Comparison of ENCODE assay signal across 2 cellular contexts in the genomic region with DNA sequence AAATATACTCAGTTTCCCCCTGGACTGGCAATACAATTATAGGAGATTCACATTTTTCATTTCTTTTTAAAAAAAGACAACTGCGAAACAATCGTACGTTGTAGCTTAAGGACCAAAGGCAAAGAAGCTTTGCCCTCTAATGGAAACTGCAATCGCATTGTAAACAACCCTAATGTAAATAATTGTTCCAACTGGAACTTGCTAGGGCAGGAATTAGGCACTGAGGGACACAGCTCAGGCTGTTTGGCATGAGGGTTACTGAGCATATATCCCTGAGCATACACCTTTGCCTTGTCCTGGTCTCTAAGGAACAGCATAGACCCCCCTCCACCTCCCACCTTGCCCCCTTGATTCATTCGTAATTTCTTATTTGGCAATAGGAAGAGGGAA.
TF ChIP-seq lines count a peak whose summit lies in the region.

No MANE protein-coding gene starts in this region.

TF ChIP-seq in GM23338, 12 proteins besides CTCF, POLR2A, EP300 and RAD21 (continued from another document):
- TF ChIP-seq, protein P1, sequence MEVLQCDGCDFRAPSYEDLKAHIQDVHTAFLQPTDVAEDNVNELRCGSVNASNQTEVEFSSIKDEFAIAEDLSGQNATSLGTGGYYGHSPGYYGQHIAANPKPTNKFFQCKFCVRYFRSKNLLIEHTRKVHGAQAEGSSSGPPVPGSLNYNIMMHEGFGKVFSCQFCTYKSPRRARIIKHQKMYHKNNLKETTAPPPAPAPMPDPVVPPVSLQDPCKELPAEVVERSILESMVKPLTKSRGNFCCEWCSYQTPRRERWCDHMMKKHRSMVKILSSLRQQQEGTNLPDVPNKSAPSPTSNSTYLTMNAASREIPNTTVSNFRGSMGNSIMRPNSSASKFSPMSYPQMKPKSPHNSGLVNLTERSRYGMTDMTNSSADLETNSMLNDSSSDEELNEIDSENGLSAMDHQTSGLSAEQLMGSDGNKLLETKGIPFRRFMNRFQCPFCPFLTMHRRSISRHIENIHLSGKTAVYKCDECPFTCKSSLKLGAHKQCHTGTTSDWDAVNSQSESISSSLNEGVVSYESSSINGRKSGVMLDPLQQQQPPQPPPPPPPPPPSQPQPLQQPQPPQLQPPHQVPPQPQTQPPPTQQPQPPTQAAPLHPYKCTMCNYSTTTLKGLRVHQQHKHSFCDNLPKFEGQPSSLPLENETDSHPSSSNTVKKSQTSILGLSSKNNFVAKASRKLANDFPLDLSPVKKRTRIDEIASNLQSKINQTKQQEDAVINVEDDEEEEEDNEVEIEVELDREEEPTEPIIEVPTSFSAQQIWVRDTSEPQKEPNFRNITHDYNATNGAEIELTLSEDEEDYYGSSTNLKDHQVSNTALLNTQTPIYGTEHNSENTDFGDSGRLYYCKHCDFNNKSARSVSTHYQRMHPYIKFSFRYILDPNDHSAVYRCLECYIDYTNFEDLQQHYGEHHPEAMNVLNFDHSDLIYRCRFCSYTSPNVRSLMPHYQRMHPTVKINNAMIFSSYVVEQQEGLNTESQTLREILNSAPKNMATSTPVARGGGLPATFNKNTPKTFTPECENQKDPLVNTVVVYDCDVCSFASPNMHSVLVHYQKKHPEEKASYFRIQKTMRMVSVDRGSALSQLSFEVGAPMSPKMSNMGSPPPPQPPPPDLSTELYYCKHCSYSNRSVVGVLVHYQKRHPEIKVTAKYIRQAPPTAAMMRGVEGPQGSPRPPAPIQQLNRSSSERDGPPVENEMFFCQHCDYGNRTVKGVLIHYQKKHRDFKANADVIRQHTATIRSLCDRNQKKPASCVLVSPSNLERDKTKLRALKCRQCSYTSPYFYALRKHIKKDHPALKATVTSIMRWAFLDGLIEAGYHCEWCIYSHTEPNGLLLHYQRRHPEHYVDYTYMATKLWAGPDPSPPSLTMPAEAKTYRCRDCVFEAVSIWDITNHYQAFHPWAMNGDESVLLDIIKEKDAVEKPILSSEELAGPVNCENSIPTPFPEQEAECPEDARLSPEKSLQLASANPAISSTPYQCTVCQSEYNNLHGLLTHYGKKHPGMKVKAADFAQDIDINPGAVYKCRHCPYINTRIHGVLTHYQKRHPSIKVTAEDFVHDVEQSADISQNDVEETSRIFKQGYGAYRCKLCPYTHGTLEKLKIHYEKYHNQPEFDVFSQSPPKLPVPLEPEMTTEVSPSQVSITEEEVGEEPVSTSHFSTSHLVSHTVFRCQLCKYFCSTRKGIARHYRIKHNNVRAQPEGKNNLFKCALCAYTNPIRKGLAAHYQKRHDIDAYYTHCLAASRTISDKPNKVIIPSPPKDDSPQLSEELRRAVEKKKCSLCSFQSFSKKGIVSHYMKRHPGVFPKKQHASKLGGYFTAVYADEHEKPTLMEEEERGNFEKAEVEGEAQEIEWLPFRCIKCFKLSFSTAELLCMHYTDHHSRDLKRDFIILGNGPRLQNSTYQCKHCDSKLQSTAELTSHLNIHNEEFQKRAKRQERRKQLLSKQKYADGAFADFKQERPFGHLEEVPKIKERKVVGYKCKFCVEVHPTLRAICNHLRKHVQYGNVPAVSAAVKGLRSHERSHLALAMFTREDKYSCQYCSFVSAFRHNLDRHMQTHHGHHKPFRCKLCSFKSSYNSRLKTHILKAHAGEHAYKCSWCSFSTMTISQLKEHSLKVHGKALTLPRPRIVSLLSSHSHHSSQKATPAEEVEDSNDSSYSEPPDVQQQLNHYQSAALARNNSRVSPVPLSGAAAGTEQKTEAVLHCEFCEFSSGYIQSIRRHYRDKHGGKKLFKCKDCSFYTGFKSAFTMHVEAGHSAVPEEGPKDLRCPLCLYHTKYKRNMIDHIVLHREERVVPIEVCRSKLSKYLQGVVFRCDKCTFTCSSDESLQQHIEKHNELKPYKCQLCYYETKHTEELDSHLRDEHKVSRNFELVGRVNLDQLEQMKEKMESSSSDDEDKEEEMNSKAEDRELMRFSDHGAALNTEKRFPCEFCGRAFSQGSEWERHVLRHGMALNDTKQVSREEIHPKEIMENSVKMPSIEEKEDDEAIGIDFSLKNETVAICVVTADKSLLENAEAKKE (CRISPR knock-in tag; IDR thresholded peaks at IDR 0.05), result no peak
- TF ChIP-seq POLR2AphosphoS5 (IDR thresholded peaks at IDR 0.05; ENCODE audit: low read depth), result no peak
- TF ChIP-seq STAT1 (IDR thresholded peaks at IDR 0.05; ENCODE audit: unreplicated experiment), result no peak
- TF ChIP-seq, protein P2, sequence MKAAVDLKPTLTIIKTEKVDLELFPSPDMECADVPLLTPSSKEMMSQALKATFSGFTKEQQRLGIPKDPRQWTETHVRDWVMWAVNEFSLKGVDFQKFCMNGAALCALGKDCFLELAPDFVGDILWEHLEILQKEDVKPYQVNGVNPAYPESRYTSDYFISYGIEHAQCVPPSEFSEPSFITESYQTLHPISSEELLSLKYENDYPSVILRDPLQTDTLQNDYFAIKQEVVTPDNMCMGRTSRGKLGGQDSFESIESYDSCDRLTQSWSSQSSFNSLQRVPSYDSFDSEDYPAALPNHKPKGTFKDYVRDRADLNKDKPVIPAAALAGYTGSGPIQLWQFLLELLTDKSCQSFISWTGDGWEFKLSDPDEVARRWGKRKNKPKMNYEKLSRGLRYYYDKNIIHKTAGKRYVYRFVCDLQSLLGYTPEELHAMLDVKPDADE (IDR thresholded peaks at IDR 0.05), result no peak

TF ChIP-seq in H1, 55 proteins besides CTCF, POLR2A, EP300 and RAD21 (continued from another document):
- TF ChIP-seq ATF2 (IDR thresholded peaks at IDR 0.05; ENCODE audit: low read length) (no peak), FOSL1 (IDR thresholded peaks at IDR 0.05; ENCODE audit: insufficient read depth, low read depth, low read length) (no peak), TAF1 (IDR thresholded peaks at IDR 0.05; ENCODE audit: low read depth, low read length) (no peak), SIRT6 (IDR thresholded peaks at IDR 0.05; ENCODE audit: low read length) (no peak), BACH1 (IDR thresholded peaks at IDR 0.05; ENCODE audit: low read length) (no peak), CBX8 (IDR thresholded peaks at IDR 0.05; ENCODE audit: borderline replicate concordance, low read depth, low read length) (no peak), CEBPB (IDR thresholded peaks at IDR 0.05; ENCODE audit: low read depth, low read length) (no peak), MAFK (IDR thresholded peaks at IDR 0.05; ENCODE audit: low read depth, low read length) (no peak), SIN3A (conservative IDR thresholded peaks at IDR 0.05 in 1 of 2, IDR thresholded peaks at IDR 0.05 in 1 of 2; ENCODE audit: low read depth in 1 of 2, low read length in 2 of 2) (no peak)
